ENCODE assay signal across 8 cellular contexts in the genomic region with DNA sequence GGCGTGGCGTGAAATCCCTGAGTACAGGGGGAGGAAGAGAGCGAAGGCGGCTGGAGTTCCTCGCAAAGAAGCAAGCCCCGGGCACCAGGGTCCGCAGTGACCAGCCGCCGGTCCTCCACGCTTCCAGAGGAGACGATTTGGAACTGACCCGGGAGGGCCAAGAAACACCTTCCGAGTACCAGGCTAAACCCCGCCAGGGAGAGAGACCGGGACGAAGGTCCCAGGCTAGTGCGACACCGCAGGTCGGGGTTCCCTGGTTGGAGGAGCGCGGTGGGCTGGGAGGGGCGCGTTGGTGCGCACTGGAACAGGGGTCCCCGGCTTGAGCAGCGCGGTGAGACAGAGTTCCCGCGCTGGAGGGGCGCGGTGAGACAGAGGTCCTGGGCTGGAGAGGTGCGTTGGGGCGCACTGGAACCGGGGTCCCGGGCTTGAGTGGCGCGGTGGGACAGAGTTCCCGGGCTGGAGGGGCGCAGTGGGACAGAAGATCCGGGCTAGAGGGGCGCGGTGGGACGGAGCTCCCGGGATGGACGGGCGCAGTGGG. TPM values are rescaled to one million over a fixed set of nuclear protein-coding genes. Genes with fewer than 3 reads are reported as not detected.
DNase-seq lines count a peak whose midpoint lies in the region; ATAC-seq, FAIRE-seq and TF ChIP-seq lines count a peak whose summit lies in the region.

No MANE protein-coding gene starts in this region.

- H3K23ac ChIP-seq in H1 (ENCODE audit: insufficient read length) (no peak overlapping the region), mesenchymal stem cell (ENCODE audit: low read length in 2 of 2) (peak overlapping the region; percentile 51 to 95)

- H3K14ac ChIP-seq in H1 (ENCODE audit: insufficient read length) (no peak overlapping the region), mesenchymal stem cell (ENCODE audit: low read length in 2 of 2) (peak overlapping the region in 1 of 2 experiments; percentile 100)

- no peak overlapping the region for H2AFZ ChIP-seq in H1 (ENCODE audit: low read length)
- H2AFZ ChIP-seq in mesenchymal stem cell (ENCODE audit: low read depth, low read length), result peak overlapping the region; percentile 56

- H2BK120ac ChIP-seq in H1 (replicated peaks; ENCODE audit: low read depth, low read length), result no peak overlapping the region
- peak overlapping the region; percentile 44 for H2BK120ac ChIP-seq in mesenchymal stem cell (ENCODE audit: low read depth, low read length)

- H4K91ac ChIP-seq in H1 (replicated peaks; ENCODE audit: insufficient read length, low read length) (peak overlapping the region; percentile 99), mesenchymal stem cell (ENCODE audit: low read length) (peak overlapping the region; percentile 99)

- peaks cover 0 to 26% (median 14%) of the 10 kb centered on the region in 4 experiments; a peak in 5 of 7 replicates for H3K4me1 ChIP-seq in H1 (replicated peaks in 1 of 4; ENCODE audit: control insufficient read depth in 3 of 4, insufficient read depth in 4 of 4, low read length in 3 of 4)
- H3K4me1 ChIP-seq in mesenchymal stem cell (ENCODE audit: control insufficient read depth, insufficient read depth, low read depth, low read length), result peaks cover 8% of the 10 kb centered on the region
- no peaks in the 10 kb centered on the region for H3K4me1 ChIP-seq in thymus (ENCODE audit: control insufficient read depth, insufficient read depth, low read length)

- H3K27ac Mint-ChIP-seq in Calu3 (ENCODE audit: unreplicated experiment) (peak overlapping the region; percentile 24), HFFc6 (peak overlapping the region; percentile 90)

- H3K27ac ChIP-seq in VCaP, result peak overlapping the region; percentile 90
- peak overlapping the region; percentile 82 for H3K27ac ChIP-seq in H1 (ENCODE audit: low read depth, low read length)
- H3K27ac ChIP-seq in mesenchymal stem cell (ENCODE audit: low read length, poor library complexity, severe bottlenecking), result peak overlapping the region; percentile 57
- peak overlapping the region; percentile 81 for H3K27ac ChIP-seq in thymus (ENCODE audit: low read depth)

- no peak for TF ChIP-seq EP300 in H1 (IDR thresholded peaks at IDR 0.05; ENCODE audit: borderline replicate concordance in 1 of 2, low read depth in 2 of 2, low read length in 2 of 2)

- H3K9me3 Mint-ChIP-seq in Calu3 (ENCODE audit: low read depth, unreplicated experiment), result peaks cover 3% of the 10 kb centered on the region
- peaks cover 4% of the 10 kb centered on the region for H3K9me3 Mint-ChIP-seq in HFFc6

- H3K36me3 Mint-ChIP-seq in Calu3 (ENCODE audit: insufficient read depth, unreplicated experiment), result peaks cover 26% of the 10 kb centered on the region
- H3K36me3 Mint-ChIP-seq in HFFc6 (ENCODE audit: low read depth), result peaks cover 21% of the 10 kb centered on the region

- H4K5ac ChIP-seq in H1 (ENCODE audit: insufficient read length, low read depth, low read length), result peak overlapping the region; percentile 64

- H3K9me3 ChIP-seq in H1 (ENCODE audit: insufficient read depth in 2 of 2, low read depth in 1 of 2, low read length in 1 of 2) (no peaks in the 10 kb centered on the region), mesenchymal stem cell (ENCODE audit: control insufficient read depth, low read length) (peaks cover 2% of the 10 kb centered on the region), thymus (ENCODE audit: control insufficient read depth) (no peaks in the 10 kb centered on the region)

- no peak for TF ChIP-seq RAD21 in H1 (IDR thresholded peaks at IDR 0.05 in 1 of 2, conservative IDR thresholded peaks at IDR 0.05 in 1 of 2; ENCODE audit: low read depth in 2 of 2, low read length in 2 of 2)

- H3K18ac ChIP-seq in H1 (ENCODE audit: extremely low read depth, low read length) (peak overlapping the region; percentile 95), mesenchymal stem cell (ENCODE audit: low read depth in 1 of 2, low read length in 2 of 2) (peak overlapping the region; percentile 97 to 100)

- peak in 1 of 2 experiments; percentile 16; a peak in 1 of 3 replicates for TF ChIP-seq POLR2A in H1 (IDR thresholded peaks at IDR 0.05; ENCODE audit: control extremely low read depth in 1 of 2, low read depth in 2 of 2, low read length in 2 of 2)

- H3K4me3 ChIP-seq in H1 (ENCODE audit: extremely low read depth in 1 of 4, insufficient read depth in 2 of 4, low read depth in 3 of 4, low read length in 4 of 4) (peak overlapping the region; percentile 61 to 90 (median 84)), mesenchymal stem cell (ENCODE audit: insufficient read depth in 1 of 2, low read depth in 1 of 2, low read length in 2 of 2) (peak overlapping the region; percentile 96 to 99), thymus (ENCODE audit: low read length) (peak overlapping the region; percentile 99)

- H3K4me1 Mint-ChIP-seq in Calu3 (ENCODE audit: low read depth, unreplicated experiment) (peaks cover 23% of the 10 kb centered on the region), HFFc6 (ENCODE audit: low read depth) (peaks cover 50% of the 10 kb centered on the region)

- peak overlapping the region; percentile 87 for H3K56ac ChIP-seq in H1 (replicated peaks; ENCODE audit: insufficient read length, low read depth, low read length)

- CTCF ChIA-PET in Calu3 (lab: Charles Lee), result interaction anchor here (1.2 kb wide), 1 partner anchor 83 kb away, joined by 3 read pairs; no protein-coding TSS in a partner anchor
- CTCF ChIA-PET in H1 (lab: Charles Lee; ENCODE audit: partially characterized antibody), result interaction anchor here (1.3 to 1.7 kb wide), 2 partner anchors 19 to 84 kb away, joined by 3 read pairs; no protein-coding TSS in a partner anchor

- H2BK20ac ChIP-seq in H1 (ENCODE audit: low read length), result 0 out of 2 replicates have a peak overlapping the region, but pooled peaks have one; percentile 18

- H3K4me3 Mint-ChIP-seq in Calu3 (ENCODE audit: low read depth, unreplicated experiment) (peak overlapping the region; percentile 99), HFFc6 (peak overlapping the region; percentile 96)

- H3K23me2 ChIP-seq in H1 (ENCODE audit: low read depth, low read length), result peaks cover 4% of the 10 kb centered on the region

- POLR2A ChIA-PET in H1 (lab: Charles Lee; ENCODE audit: partially characterized antibody), result interaction anchor here (0.6 to 3.4 kb wide), 10 partner anchors 8 to 398 kb away, joined by 3 to 19 read pairs (median 4); a partner anchor contains a TSS

- FAIRE-seq in H1 (lab: Jason Lieb, UNC), result no peak

- peaks cover 19 to 47% of the 10 kb centered on the region in 2 experiments for H3K79me2 ChIP-seq in H1 (ENCODE audit: control insufficient read depth in 1 of 2, insufficient read depth in 2 of 2, low read length in 2 of 2)

- H3K79me1 ChIP-seq in H1 (ENCODE audit: low read depth, low read length) (peaks cover 4% of the 10 kb centered on the region; the same call in 1 of the 2 replicates), mesenchymal stem cell (replicated peaks; ENCODE audit: low read length, poor library complexity, severe bottlenecking) (peaks cover 2% of the 10 kb centered on the region)

- intact Hi-C loops in Calu3 (cut with micrococcal nuclease; ENCODE audit: unreplicated experiment), result no loop called here

- peak overlapping the region; percentile 91; the same call in 1 of the 2 replicates for H2BK5ac ChIP-seq in H1 (ENCODE audit: low read depth, low read length)
- H2BK5ac ChIP-seq in mesenchymal stem cell (ENCODE audit: low read depth, low read length, poor library complexity, severe bottlenecking), result no peak overlapping the region

- peaks cover 4% of the 10 kb centered on the region in 2 experiments for H4K20me1 ChIP-seq in H1 (replicated peaks in 1 of 2; ENCODE audit: control insufficient read depth in 1 of 2, insufficient read depth in 2 of 2, low read length in 2 of 2)

- H4K8ac ChIP-seq in H1 (ENCODE audit: extremely low read depth, insufficient read depth, low read length) (peak overlapping the region; percentile 95), mesenchymal stem cell (ENCODE audit: low read length) (peak overlapping the region; percentile 94)

- TF ChIP-seq CTCF in Calu3 (IDR thresholded peaks at IDR 0.05; ENCODE audit: unreplicated experiment) (no peak), HFFc6 (IDR thresholded peaks at IDR 0.05) (no peak), VCaP (conservative IDR thresholded peaks at IDR 0.05) (no peak), H1 (IDR thresholded peaks at IDR 0.05; ENCODE audit: control extremely low read depth in 1 of 3, insufficient read depth in 1 of 3, low read depth in 1 of 3, low read length in 3 of 3) (no peak)

- H2BK15ac ChIP-seq in H1 (ENCODE audit: low read length) (no peak overlapping the region), mesenchymal stem cell (ENCODE audit: low read depth, poor library complexity, severe bottlenecking) (peak overlapping the region; percentile 73)

- no peak for ATAC-seq in HG03135 (IDR thresholded peaks at IDR 0.05; ENCODE audit: unreplicated experiment)

- H3K9ac ChIP-seq in H1 (replicated peaks in 1 of 4; ENCODE audit: extremely low read depth in 1 of 4, low read depth in 3 of 4, low read length in 3 of 4) (peak overlapping the region; percentile 54 to 97 (median 78)), mesenchymal stem cell (ENCODE audit: low read length) (peak overlapping the region; percentile 97)

- H3K27me3 ChIP-seq in H1 (replicated peaks in 1 of 4; ENCODE audit: control insufficient read depth in 3 of 4, extremely low read depth in 1 of 4, insufficient read depth in 3 of 4, low read length in 3 of 4) (no peaks in the 10 kb centered on the region), mesenchymal stem cell (ENCODE audit: control insufficient read depth in 1 of 2, insufficient read depth in 1 of 2, low read length in 2 of 2) (no peaks in the 10 kb centered on the region), thymus (ENCODE audit: control insufficient read depth, insufficient read depth) (peaks cover 3% of the 10 kb centered on the region)

- H2BK12ac ChIP-seq in H1 (ENCODE audit: low read depth, low read length), result peak overlapping the region; percentile 68; the same call in 1 of the 2 replicates
- peak overlapping the region in 1 of 2 experiments; percentile 90 for H2BK12ac ChIP-seq in mesenchymal stem cell (ENCODE audit: low read length in 2 of 2)

- H2AK5ac ChIP-seq in H1 (ENCODE audit: low read depth, low read length) (no peak overlapping the region), mesenchymal stem cell (ENCODE audit: low read length, severe bottlenecking) (no peak overlapping the region)

- H3K4me2 ChIP-seq in H1 (ENCODE audit: insufficient read depth in 1 of 2, low read depth in 2 of 2, low read length in 2 of 2) (peak overlapping the region; percentile 74 to 91), mesenchymal stem cell (ENCODE audit: low read length, poor library complexity, severe bottlenecking) (peak overlapping the region; percentile 93)

- H3K4ac ChIP-seq in H1 (replicated peaks; ENCODE audit: insufficient read length, low read depth, low read length), result no peak overlapping the region
- H3K4ac ChIP-seq in mesenchymal stem cell (ENCODE audit: low read depth in 1 of 2, low read length in 2 of 2), result peak overlapping the region; percentile 88 to 97

- DNase-seq in Calu3 (peak; percentile 55), HFFc6 (no peak), H1 (ENCODE audit: low read depth in 1 of 2, low spot score in 2 of 2) (peak in 1 of 2 experiments; percentile 82), mesenchymal stem cell (peak; percentile 54), NK-92 (lab: John Stamatoyannopoulos, UW; ENCODE audit: unreplicated experiment) (no peak)

- BruUV-seq in Calu3 (replicated peaks; lab: Mats Ljungman, UMichigan), result no TSS peak

- WGBS in H1 (ENCODE audit: extremely low coverage in 1 of 2, insufficient coverage in 1 of 2, insufficient read length in 1 of 2, insufficient replicate concordance in 2 of 2, low coverage in 1 of 2, low lambda C conversion rate in 2 of 2, missing lambda C conversion rate in 1 of 2), 2 experiments, result 0% methylated on average over 38 of the region's 46 CpGs; no CpG with 5 or more reads in 1 of the 2 experiments
- WGBS in mesenchymal stem cell, result under 1% methylated on average over 46 of the region's 46 CpGs
- WGBS in thymus, result 5% methylated on average over 46 of the region's 46 CpGs

- no peaks in the 10 kb centered on the region for H3K27me3 Mint-ChIP-seq in Calu3 (ENCODE audit: unreplicated experiment)
- H3K27me3 Mint-ChIP-seq in HFFc6 (ENCODE audit: insufficient read depth), result peaks cover 1% of the 10 kb centered on the region; the same call in 1 of the 2 replicates

- no peaks in the 10 kb centered on the region; a peak in 1 of 8 replicates for H3K36me3 ChIP-seq in H1 (ENCODE audit: control insufficient read depth in 2 of 4, insufficient read depth in 4 of 4, low read length in 3 of 4)
- H3K36me3 ChIP-seq in mesenchymal stem cell (ENCODE audit: control insufficient read depth in 1 of 2, insufficient read depth in 2 of 2, low read depth in 1 of 2, low read length in 2 of 2), result peaks cover 0 to 2% of the 10 kb centered on the region in 2 experiments
- H3K36me3 ChIP-seq in thymus (ENCODE audit: control insufficient read depth, insufficient read depth), result no peaks in the 10 kb centered on the region

RNA-seq across cellular contexts. Expression of a gene that starts 0.9 kb away (rescaled TPM):
- total RNA-seq in Calu3 (2022), result 37.5 and 43.8 TPM in 2 replicates
- 10 to 100 TPM; 35.2 to 50.4 (median 44.7) TPM for total RNA-seq in HFFc6 (2021; fragmentation: NEBNext Ultra II Directional; extraction: Animal tissue kit (Norgen Biotek cat#: 25700))
- 92.9 and 94.7 TPM in 2 replicates for total RNA-seq in H1 (2021; fragmentation: NEBNext Ultra II Directional; extraction: Animal tissue kit (Norgen Biotek cat#: 25700))
- 68.4 and 69.3 TPM in 2 replicates for polyA plus RNA-seq in H1 (2011; rRNA removed)
- 69.3 TPM for polyA plus RNA-seq in H1 (2011; cell fraction: cytosol; rRNA removed)
- 122 TPM for polyA plus RNA-seq in H1 (2011; cell fraction: nucleus; rRNA removed)
- 53.8 to 78.2 TPM (median 59.0 TPM) in 4 replicates for polyA plus RNA-seq in H1 (2012, experiment 1 of 2)
- 4.4 TPM for polyA plus RNA-seq in H1 (2012, experiment 2 of 2)
- polyA plus RNA-seq in H1 (2013, experiment 1 of 2), result 58.6 TPM
- polyA plus RNA-seq in H1 (2013, experiment 2 of 2), result 59.7 TPM
- polyA minus RNA-seq in H1 (2011; rRNA and poly(A)+ RNA removed), result 410 and 421 TPM in 2 replicates
- polyA minus RNA-seq in H1 (2011; cell fraction: cytosol; rRNA and poly(A)+ RNA removed), result 127 TPM
- 199 TPM for polyA minus RNA-seq in H1 (2011; cell fraction: nucleus; rRNA and poly(A)+ RNA removed)
- polyA plus RNA-seq in mesenchymal stem cell (2013, experiment 1 of 2), result 40.3 TPM
- polyA plus RNA-seq in mesenchymal stem cell (2013, experiment 2 of 2), result 39.9 TPM
- polyA plus RNA-seq in thymus, result 23.5 TPM

RNA-seq across cellular contexts. Expression of a gene that starts 13.0 kb away (rescaled TPM):
- total RNA-seq in Calu3 (2022), result 32.7 and 39.5 TPM in 2 replicates
- 10 to 100 TPM; 27.5 to 29.8 (median 28.6) TPM for total RNA-seq in HFFc6 (2021; fragmentation: NEBNext Ultra II Directional; extraction: Animal tissue kit (Norgen Biotek cat#: 25700))
- 50.4 and 53.2 TPM in 2 replicates for total RNA-seq in H1 (2021; fragmentation: NEBNext Ultra II Directional; extraction: Animal tissue kit (Norgen Biotek cat#: 25700))
- 27.2 and 32.0 TPM in 2 replicates for polyA plus RNA-seq in H1 (2011; rRNA removed)
- polyA plus RNA-seq in H1 (2011; cell fraction: cytosol; rRNA removed), result 34.3 TPM
- 16.9 TPM for polyA plus RNA-seq in H1 (2011; cell fraction: nucleus; rRNA removed)
- polyA plus RNA-seq in H1 (2012, experiment 1 of 2), result 31.4 to 37.5 TPM (median 35.0 TPM) in 4 replicates
- 30.6 TPM for polyA plus RNA-seq in H1 (2012, experiment 2 of 2)
- 38.8 TPM for polyA plus RNA-seq in H1 (2013, experiment 1 of 2)
- 39.4 TPM for polyA plus RNA-seq in H1 (2013, experiment 2 of 2)
- polyA minus RNA-seq in H1 (2011; rRNA and poly(A)+ RNA removed), result 9.7 and 10.1 TPM in 2 replicates
- 23.1 TPM for polyA minus RNA-seq in H1 (2011; cell fraction: cytosol; rRNA and poly(A)+ RNA removed)
- 12.6 TPM for polyA minus RNA-seq in H1 (2011; cell fraction: nucleus; rRNA and poly(A)+ RNA removed)
- 22.5 TPM for polyA plus RNA-seq in mesenchymal stem cell (2013, experiment 1 of 2)
- polyA plus RNA-seq in mesenchymal stem cell (2013, experiment 2 of 2), result 21.7 TPM
- polyA plus RNA-seq in thymus, result 23.7 TPM

Comparison
In these comparisons a context has a peak if more than half of its experiments do, and no peak if none do; other contexts are left out.
1. DNase-seq: peak in Calu3 (single experiment) and mesenchymal stem cell (single experiment); none in HFFc6 (single experiment) and NK-92 (single experiment).
2. Peak in every context shown above with its lines, with median percentiles within 50 percentile points of each other: H3K27ac ChIP-seq and H3K4me3 ChIP-seq.